8 cellular contexts compared by ENCODE assay signal in genomic region chr4:153468587-153468986, GRCh38. TPM values are rescaled to one million over a fixed set of nuclear protein-coding genes. Genes with fewer than 3 reads are reported as not detected.
DNase-seq lines count a peak whose midpoint lies in the region; ATAC-seq, FAIRE-seq and TF ChIP-seq lines count a peak whose summit lies in the region.

No MANE protein-coding gene starts in this region.

- H3K9me3 ChIP-seq in astrocyte (ENCODE audit: insufficient read depth, low read depth, low read length), result no peaks in the 10 kb centered on the region

- peaks cover 2% of the 10 kb centered on the region for H3K9me3 Mint-ChIP-seq in activated CD4-positive, alpha-beta T cell treated with anti-CD3 and anti-CD28 coated beads for 36 hours (ENCODE audit: low read depth)
- H3K9me3 Mint-ChIP-seq in astrocyte (ENCODE audit: unreplicated experiment), result no peaks in the 10 kb centered on the region
- peaks cover 7% of the 10 kb centered on the region for H3K9me3 Mint-ChIP-seq in stimulated activated memory B cell treated with anti-CD40 and anti-IgM and Interleukin-4, amounts not matched to agents 10 μg/mL and 1 μg/mL and 100 μg/mL, for 72 hours

- no peak overlapping the region for H2AFZ ChIP-seq in astrocyte (ENCODE audit: low read depth, low read length)

- H3K9ac ChIP-seq in astrocyte (ENCODE audit: low read length), result no peak overlapping the region

- intact Hi-C loops in activated CD4-positive, alpha-beta T cell treated with anti-CD3 and anti-CD28 coated beads for 36 hours (cut with DNase I, micrococcal nuclease), result loop anchor here in 1 of 2 experiments (2.0 to 10.0 kb wide), 3 partner anchors 54 to 124 kb away; partner anchors contain the start of gene MND1

- ATAC-seq in activated CD4-positive, alpha-beta T cell treated with anti-CD3 and anti-CD28 coated beads for 36 hours, result peak; percentile 12
- ATAC-seq in HG03354 (IDR thresholded peaks at IDR 0.05; ENCODE audit: poor library complexity, severe bottlenecking, unreplicated experiment), result peak; percentile 34
- peak; percentile 28 for ATAC-seq in stimulated activated memory B cell treated with anti-CD40 and anti-IgM and Interleukin-4, amounts not matched to agents 10 μg/mL and 1 μg/mL and 100 μg/mL, for 72 hours

- peak overlapping the region; percentile 94 for H3K4me3 Mint-ChIP-seq in activated CD4-positive, alpha-beta T cell treated with anti-CD3 and anti-CD28 coated beads for 36 hours
- H3K4me3 Mint-ChIP-seq in astrocyte (ENCODE audit: unreplicated experiment), result no peak overlapping the region
- H3K4me3 Mint-ChIP-seq in stimulated activated memory B cell treated with anti-CD40 and anti-IgM and Interleukin-4, amounts not matched to agents 10 μg/mL and 1 μg/mL and 100 μg/mL, for 72 hours, result peak overlapping the region; percentile 95

- H3K4me1 ChIP-seq in astrocyte (ENCODE audit: insufficient read depth, low read length), result peaks cover 4% of the 10 kb centered on the region

- POLR2A ChIA-PET in activated CD4-positive, alpha-beta T cell treated with anti-CD3 and anti-CD28 coated beads for 36 hours (lab: Charles Lee), result interaction anchor here (0.6 to 1.9 kb wide), 3 partner anchors 29 to 56 kb away, joined by 3 to 5 read pairs (median 4); no protein-coding TSS in a partner anchor

- peaks cover 54% of the 10 kb centered on the region for H3K36me3 Mint-ChIP-seq in activated CD4-positive, alpha-beta T cell treated with anti-CD3 and anti-CD28 coated beads for 36 hours (ENCODE audit: low read depth)
- H3K36me3 Mint-ChIP-seq in astrocyte (ENCODE audit: low read depth, unreplicated experiment), result peaks cover 6% of the 10 kb centered on the region
- peaks cover 43% of the 10 kb centered on the region for H3K36me3 Mint-ChIP-seq in stimulated activated memory B cell treated with anti-CD40 and anti-IgM and Interleukin-4, amounts not matched to agents 10 μg/mL and 1 μg/mL and 100 μg/mL, for 72 hours

- H3K27me3 Mint-ChIP-seq in activated CD4-positive, alpha-beta T cell treated with anti-CD3 and anti-CD28 coated beads for 36 hours, result no peaks in the 10 kb centered on the region
- H3K27me3 Mint-ChIP-seq in astrocyte (ENCODE audit: low read depth, unreplicated experiment), result no peaks in the 10 kb centered on the region
- H3K27me3 Mint-ChIP-seq in stimulated activated memory B cell treated with anti-CD40 and anti-IgM and Interleukin-4, amounts not matched to agents 10 μg/mL and 1 μg/mL and 100 μg/mL, for 72 hours, result no peaks in the 10 kb centered on the region

- FAIRE-seq in astrocyte (lab: Jason Lieb, UNC), result no peak

- no peak overlapping the region for H3K27ac ChIP-seq in astrocyte (ENCODE audit: low read depth, low read length)

- peak; percentile 60 for DNase-seq in activated CD4-positive, alpha-beta T cell treated with anti-CD3 and anti-CD28 coated beads for 36 hours
- DNase-seq in activated CD4-positive, alpha-beta T cell treated with anti-CD3 and anti-CD28 coated beads for 48 hours, result no peak
- DNase-seq in astrocyte (ENCODE audit: low read depth) (no peak), glomerular visceral epithelial cell (ENCODE audit: extremely low spot score) (no peak), NCI-H2107 (lab: John Stamatoyannopoulos, UW) (no peak), COLO829 (ENCODE audit: low spot score) (no peak)

- H3K4me3 ChIP-seq in astrocyte (ENCODE audit: insufficient read depth, low read depth, low read length), result no peak overlapping the region

- peaks cover 56% of the 10 kb centered on the region for H3K79me2 ChIP-seq in astrocyte (ENCODE audit: insufficient read depth, low read length)

- no peaks in the 10 kb centered on the region for H3K36me3 ChIP-seq in astrocyte (ENCODE audit: insufficient read depth, low read length)

- H3K4me1 Mint-ChIP-seq in activated CD4-positive, alpha-beta T cell treated with anti-CD3 and anti-CD28 coated beads for 36 hours, result peaks cover 54% of the 10 kb centered on the region
- H3K4me1 Mint-ChIP-seq in astrocyte (ENCODE audit: low read depth, unreplicated experiment), result peaks cover 17% of the 10 kb centered on the region
- peaks cover 79% of the 10 kb centered on the region for H3K4me1 Mint-ChIP-seq in stimulated activated memory B cell treated with anti-CD40 and anti-IgM and Interleukin-4, amounts not matched to agents 10 μg/mL and 1 μg/mL and 100 μg/mL, for 72 hours

- H3K27ac Mint-ChIP-seq in activated CD4-positive, alpha-beta T cell treated with anti-CD3 and anti-CD28 coated beads for 36 hours, result peak overlapping the region; percentile 91
- no peak overlapping the region for H3K27ac Mint-ChIP-seq in astrocyte (ENCODE audit: unreplicated experiment)
- peak overlapping the region; percentile 78 for H3K27ac Mint-ChIP-seq in stimulated activated memory B cell treated with anti-CD40 and anti-IgM and Interleukin-4, amounts not matched to agents 10 μg/mL and 1 μg/mL and 100 μg/mL, for 72 hours

- H3K27me3 ChIP-seq in astrocyte (ENCODE audit: insufficient read depth, low read length), result no peaks in the 10 kb centered on the region

- no peak for TF ChIP-seq CTCF in astrocyte (IDR thresholded peaks at IDR 0.05; ENCODE audit: insufficient read depth, low read depth, low read length)

- peaks cover 37% of the 10 kb centered on the region for H4K20me1 ChIP-seq in astrocyte (ENCODE audit: insufficient read depth, low read length)

- H3K4me2 ChIP-seq in astrocyte (ENCODE audit: low read length), result peak overlapping the region; percentile 49

- CTCF ChIA-PET in activated CD4-positive, alpha-beta T cell treated with anti-CD3 and anti-CD28 coated beads for 36 hours (lab: Charles Lee), result interaction anchor here (0.6 to 2.4 kb wide), 9 partner anchors 12 to 123 kb away, joined by 3 to 13 read pairs (median 4); no protein-coding TSS in a partner anchor

RNA-seq across cellular contexts. Expression of gene TMEM131L, which starts 2.4 kb away (rescaled TPM):
- 10 to 100 TPM; 45.8 to 45.9 TPM for total RNA-seq in activated CD4-positive, alpha-beta T cell treated with anti-CD3 and anti-CD28 coated beads for 36 hours
- total RNA-seq in astrocyte, result 18.3 and 18.6 TPM in 2 replicates
